ENCODE assay signal across 24 cellular contexts in genomic region chr2:2164326-2164917, GRCh38.
"Had no signal": no experiment of that assay in that cellular context is flagged by ENCODE, and none has a peak within 500 bp of the region (broad histone marks: within the 10 kb centered on the region; RNA-seq: fewer than 3 reads in every experiment).

No MANE protein-coding gene starts in this region.

- H3K36me3 ChIP-seq: left ventricle myocardium inferior, ovary, right atrium auricular region, suprapubic skin, thoracic aorta, tibial nerve, uterus had no signal

- H3K9me3 Mint-ChIP-seq: natural killer cell treated with Interleukin-12 subunit alpha and Interleukin-12 subunit beta and Interleukin-15 and Interleukin-18, amount 100 ng/mL, for 72 hours; type B pancreatic cell had no signal

- DNase-seq: islet precursor cell; left ventricle myocardium inferior; midbrain; mucosa of descending colon; naive thymus-derived CD4-positive, alpha-beta T cell; ovary; stimulated activated CD4-positive, alpha-beta T cell treated with anti-CD3 and anti-CD28 coated beads, Interleukin-12 subunit alpha, Interleukin-12 subunit beta, amount 100 ng/mL, for 4 hours; stimulated activated CD4-positive, alpha-beta T cell treated with anti-CD3 and anti-CD28 coated beads, Interleukin-15, amount 100 ng/mL, for 24 hours; stimulated activated CD4-positive, alpha-beta T cell treated with anti-CD3 and anti-CD28 coated beads, Interleukin-2, amount 100 ng/mL, for 24 hours; stimulated activated CD4-positive, alpha-beta T cell treated with anti-CD3 and anti-CD28 coated beads, Interleukin-4, amount 100 ng/mL, for 24 hours; uterus had no signal

- ATAC-seq: mucosa of descending colon; naive thymus-derived CD4-positive, alpha-beta T cell; natural killer cell treated with Interleukin-12 subunit alpha and Interleukin-12 subunit beta and Interleukin-15 and Interleukin-18, amount 100 ng/mL, for 72 hours; sciatic nerve; stimulated activated effector memory CD8-positive, alpha-beta T cell treated with anti-CD3 and anti-CD28 coated beads, Interleukin-12 subunit alpha, Interleukin-12 subunit beta, amount 100 ng/mL, for 72 hours had no signal

- H3K4me1 Mint-ChIP-seq: memory B cell; stimulated activated effector memory CD8-positive, alpha-beta T cell treated with anti-CD3 and anti-CD28 coated beads, Interleukin-12 subunit alpha, Interleukin-12 subunit beta, amount 100 ng/mL, for 72 hours had no signal

- H3K27ac Mint-ChIP-seq: memory B cell; naive thymus-derived CD4-positive, alpha-beta T cell; natural killer cell treated with Interleukin-12 subunit alpha and Interleukin-12 subunit beta and Interleukin-15 and Interleukin-18, amount 100 ng/mL, for 72 hours; progenitor cell of endocrine pancreas; stimulated activated effector memory CD8-positive, alpha-beta T cell treated with anti-CD3 and anti-CD28 coated beads, Interleukin-12 subunit alpha, Interleukin-12 subunit beta, amount 100 ng/mL, for 72 hours; stimulated activated naive CD8-positive, alpha-beta T cell treated with anti-CD3 and anti-CD28 coated beads, Interleukin-15, Interleukin-2, amounts not matched to agents 100 ng/mL and 50 ng/mL, for 24 hours; type B pancreatic cell had no signal

- H3K9me3 ChIP-seq: left ventricle myocardium inferior, ovary, right atrium auricular region, suprapubic skin, thoracic aorta, tibial nerve, uterus had no signal

- H3K4me3 Mint-ChIP-seq: memory B cell; natural killer cell treated with Interleukin-12 subunit alpha and Interleukin-12 subunit beta and Interleukin-15 and Interleukin-18, amount 100 ng/mL, for 72 hours; stimulated activated effector memory CD8-positive, alpha-beta T cell treated with anti-CD3 and anti-CD28 coated beads, Interleukin-12 subunit alpha, Interleukin-12 subunit beta, amount 100 ng/mL, for 72 hours; stimulated activated naive CD8-positive, alpha-beta T cell treated with anti-CD3 and anti-CD28 coated beads, Interleukin-15, Interleukin-2, amounts not matched to agents 100 ng/mL and 50 ng/mL, for 24 hours; type B pancreatic cell had no signal

- H3K36me3 Mint-ChIP-seq: memory B cell; naive thymus-derived CD4-positive, alpha-beta T cell; natural killer cell treated with Interleukin-12 subunit alpha and Interleukin-12 subunit beta and Interleukin-15 and Interleukin-18, amount 100 ng/mL, for 72 hours; stimulated activated effector memory CD8-positive, alpha-beta T cell treated with anti-CD3 and anti-CD28 coated beads, Interleukin-12 subunit alpha, Interleukin-12 subunit beta, amount 100 ng/mL, for 72 hours; type B pancreatic cell had no signal

- H3K27me3 ChIP-seq: ovary, right atrium auricular region, suprapubic skin had no signal

- H3K4me1 ChIP-seq: left ventricle myocardium inferior, right atrium auricular region, suprapubic skin, tibial nerve, uterus had no signal

- H3K4me3 ChIP-seq: left ventricle myocardium inferior, lung, mucosa of descending colon, ovary, right atrium auricular region, skin epidermis, suprapubic skin, thoracic aorta, tibial nerve, uterus had no signal

- H3K27me3 Mint-ChIP-seq: type B pancreatic cell had no signal

- H3K27ac ChIP-seq: left ventricle myocardium inferior, ovary, right atrium auricular region, skin epidermis, suprapubic skin, thoracic aorta, tibial nerve, uterus had no signal
